Comparison of ENCODE assay signal across 1 cellular context in the genomic region with DNA sequence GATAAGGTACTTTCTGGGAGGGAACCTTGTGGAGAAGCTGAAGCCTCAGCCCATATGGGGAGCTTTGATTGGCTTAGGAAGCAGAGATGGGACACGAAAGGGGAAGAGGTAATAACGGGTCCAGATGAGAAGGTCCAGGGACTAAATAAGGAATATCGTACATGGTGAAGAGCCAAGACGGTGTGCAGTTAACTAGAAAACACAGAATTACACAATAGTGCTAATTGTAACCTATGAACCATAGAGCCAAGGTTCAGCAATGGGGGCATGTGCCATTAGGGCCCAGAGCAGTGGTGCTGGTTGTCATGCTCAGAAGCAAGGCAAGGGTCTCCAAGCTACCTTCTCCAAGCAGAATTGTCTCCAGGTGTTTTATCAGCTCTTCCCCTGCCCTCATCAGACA.
TF ChIP-seq lines count a peak whose summit lies in the region.

No MANE protein-coding gene starts in this region.

TF ChIP-seq in liver, 16 proteins besides CTCF, POLR2A, EP300 and RAD21 (continued from another document):
- TF ChIP-seq, protein P1, sequence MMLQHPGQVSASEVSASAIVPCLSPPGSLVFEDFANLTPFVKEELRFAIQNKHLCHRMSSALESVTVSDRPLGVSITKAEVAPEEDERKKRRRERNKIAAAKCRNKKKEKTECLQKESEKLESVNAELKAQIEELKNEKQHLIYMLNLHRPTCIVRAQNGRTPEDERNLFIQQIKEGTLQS (IDR thresholded peaks at IDR 0.05): no peak
- TF ChIP-seq, protein P2, sequence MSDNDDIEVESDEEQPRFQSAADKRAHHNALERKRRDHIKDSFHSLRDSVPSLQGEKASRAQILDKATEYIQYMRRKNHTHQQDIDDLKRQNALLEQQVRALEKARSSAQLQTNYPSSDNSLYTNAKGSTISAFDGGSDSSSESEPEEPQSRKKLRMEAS (IDR thresholded peaks at IDR 0.05): no peak
- TF ChIP-seq FOXA1 (IDR thresholded peaks at IDR 0.05) (no peak), HNF4G (IDR thresholded peaks at IDR 0.05) (no peak), JUND (IDR thresholded peaks at IDR 0.05) (no peak), RXRA (IDR thresholded peaks at IDR 0.05) (no peak), EGR1 (IDR thresholded peaks at IDR 0.05; ENCODE audit: low read depth in 2 of 2) (no peak), FOXA2 (IDR thresholded peaks at IDR 0.05) (no peak), NR2F2 (IDR thresholded peaks at IDR 0.05) (no peak)
- TF ChIP-seq, protein P3, sequence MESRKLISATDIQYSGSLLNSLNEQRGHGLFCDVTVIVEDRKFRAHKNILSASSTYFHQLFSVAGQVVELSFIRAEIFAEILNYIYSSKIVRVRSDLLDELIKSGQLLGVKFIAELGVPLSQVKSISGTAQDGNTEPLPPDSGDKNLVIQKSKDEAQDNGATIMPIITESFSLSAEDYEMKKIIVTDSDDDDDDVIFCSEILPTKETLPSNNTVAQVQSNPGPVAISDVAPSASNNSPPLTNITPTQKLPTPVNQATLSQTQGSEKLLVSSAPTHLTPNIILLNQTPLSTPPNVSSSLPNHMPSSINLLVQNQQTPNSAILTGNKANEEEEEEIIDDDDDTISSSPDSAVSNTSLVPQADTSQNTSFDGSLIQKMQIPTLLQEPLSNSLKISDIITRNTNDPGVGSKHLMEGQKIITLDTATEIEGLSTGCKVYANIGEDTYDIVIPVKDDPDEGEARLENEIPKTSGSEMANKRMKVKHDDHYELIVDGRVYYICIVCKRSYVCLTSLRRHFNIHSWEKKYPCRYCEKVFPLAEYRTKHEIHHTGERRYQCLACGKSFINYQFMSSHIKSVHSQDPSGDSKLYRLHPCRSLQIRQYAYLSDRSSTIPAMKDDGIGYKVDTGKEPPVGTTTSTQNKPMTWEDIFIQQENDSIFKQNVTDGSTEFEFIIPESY (IDR thresholded peaks at IDR 0.05): no peak
